16 cellular contexts compared by ENCODE assay signal in genomic region chr12:22190-22529, GRCh38. TPM values are rescaled to one million over a fixed set of nuclear protein-coding genes. Genes with fewer than 3 reads are reported as not detected.
DNase-seq lines count a peak whose midpoint lies in the region; ATAC-seq and TF ChIP-seq lines count a peak whose summit lies in the region.
"Had no signal": no experiment of that assay in that cellular context is flagged by ENCODE, and none has a peak within 500 bp of the region (broad histone marks: within the 10 kb centered on the region; RNA-seq: fewer than 3 reads in every experiment).

No MANE protein-coding gene starts in this region.

- H3K27ac ChIP-seq in CD4-positive, CD25-positive, alpha-beta regulatory T cell (ENCODE audit: insufficient read depth, low read length, poor library complexity, severe bottlenecking): no peak overlapping the region
- H3K27ac ChIP-seq in colonic mucosa: no peak overlapping the region
- H3K27ac ChIP-seq: breast epithelium, esophagus muscularis mucosa, Peyer's patch had no signal

- peak in 1 of 3 donors; percentile 23 for DNase-seq in CD4-positive, CD25-positive, alpha-beta regulatory T cell
- DNase-seq in activated CD8-positive, alpha-beta T cell treated with anti-CD3 and anti-CD28 coated beads, Interleukin-2, amount 10 ng/mL, durations not matched to agents 7 days and 5 days: no peak
- no peak for DNase-seq in left lobe of liver (ENCODE audit: low spot score)
- no peak for DNase-seq in superior temporal gyrus (ENCODE audit: extremely low spot score)
- no peak for DNase-seq in HCEC 1CT
- no peak for DNase-seq in colonic mucosa
- DNase-seq: activated T-cell treated with anti-CD3 and anti-CD28 coated beads, Interleukin-2, amount 50 U/mL, for 4 hours; Kasumi-1; naive B cell; NCI-H2171; Peyer's patch had no signal

- H3K27me3 ChIP-seq in CD4-positive, CD25-positive, alpha-beta regulatory T cell (ENCODE audit: control insufficient read depth, insufficient read depth, low read length): no peaks in the 10 kb centered on the region
- H3K27me3 ChIP-seq in colonic mucosa: no peaks in the 10 kb centered on the region
- H3K27me3 ChIP-seq: breast epithelium, esophagus muscularis mucosa, Peyer's patch had no signal

- POLR2A ChIA-PET in activated CD8-positive, alpha-beta T cell treated with anti-CD3 and anti-CD28 coated beads, Interleukin-2, amount 10 ng/mL, durations not matched to agents 7 days and 5 days (lab: Charles Lee): no interaction called here

- no peak for TF ChIP-seq CTCF in colonic mucosa (IDR thresholded peaks at IDR 0.05)

- no peak for ATAC-seq in CD4-positive, CD25-positive, alpha-beta regulatory T cell (ENCODE audit: low read depth in 2 of 2)
- ATAC-seq in GM19023 (IDR thresholded peaks at IDR 0.05; ENCODE audit: unreplicated experiment) (peak; percentile 25), left lobe of liver (peak; percentile 50), HG03025 (IDR thresholded peaks at IDR 0.05; ENCODE audit: low FRiP score, unreplicated experiment) (no peak)
- ATAC-seq in activated CD8-positive, alpha-beta T cell treated with anti-CD3 and anti-CD28 coated beads, Interleukin-2, amount 10 ng/mL, durations not matched to agents 7 days and 5 days: no peak

- intact Hi-C loops in colonic mucosa (cut with DNase I): no loop called here

- peak overlapping the region in 1 of 4 donors; percentile 25 for H3K4me3 Mint-ChIP-seq in CD4-positive, CD25-positive, alpha-beta regulatory T cell
- H3K4me3 Mint-ChIP-seq in activated CD8-positive, alpha-beta T cell treated with anti-CD3 and anti-CD28 coated beads, Interleukin-2, amount 10 ng/mL, durations not matched to agents 7 days and 5 days: no peak overlapping the region
- H3K4me3 Mint-ChIP-seq: activated T-cell treated with anti-CD3 and anti-CD28 coated beads, Interleukin-2, amount 50 U/mL, for 4 hours had no signal

- H3K4me1 ChIP-seq in CD4-positive, CD25-positive, alpha-beta regulatory T cell (ENCODE audit: control insufficient read depth, insufficient read depth, low read length, poor library complexity, severe bottlenecking): no peaks in the 10 kb centered on the region
- H3K4me1 ChIP-seq in colonic mucosa: no peaks in the 10 kb centered on the region
- H3K4me1 ChIP-seq: breast epithelium, Peyer's patch had no signal

- H3K27ac Mint-ChIP-seq in CD4-positive, CD25-positive, alpha-beta regulatory T cell: peak overlapping the region in 2 of 3 donors; percentile 46 to 79
- peak overlapping the region; percentile 54 for H3K27ac Mint-ChIP-seq in activated CD8-positive, alpha-beta T cell treated with anti-CD3 and anti-CD28 coated beads, Interleukin-2, amount 10 ng/mL, durations not matched to agents 7 days and 5 days

- H3K36me3 Mint-ChIP-seq in CD4-positive, CD25-positive, alpha-beta regulatory T cell: peaks cover 18% of the 10 kb centered on the region
- H3K36me3 Mint-ChIP-seq in activated CD8-positive, alpha-beta T cell treated with anti-CD3 and anti-CD28 coated beads, Interleukin-2, amount 10 ng/mL, durations not matched to agents 7 days and 5 days (ENCODE audit: low read depth): peaks cover 7% of the 10 kb centered on the region

- H3K9me3 Mint-ChIP-seq in CD4-positive, CD25-positive, alpha-beta regulatory T cell: no peaks in the 10 kb centered on the region
- no peaks in the 10 kb centered on the region for H3K9me3 Mint-ChIP-seq in activated CD8-positive, alpha-beta T cell treated with anti-CD3 and anti-CD28 coated beads, Interleukin-2, amount 10 ng/mL, durations not matched to agents 7 days and 5 days (ENCODE audit: insufficient read depth)
- H3K9me3 Mint-ChIP-seq: activated T-cell treated with anti-CD3 and anti-CD28 coated beads, Interleukin-2, amount 50 U/mL, for 4 hours; naive B cell had no signal

- H3K9me3 ChIP-seq in CD4-positive, CD25-positive, alpha-beta regulatory T cell (ENCODE audit: control insufficient read depth in 2 of 2, low read length in 2 of 2): no peaks in the 10 kb centered on the region
- no peaks in the 10 kb centered on the region for H3K9me3 ChIP-seq in colonic mucosa
- H3K9me3 ChIP-seq: breast epithelium, esophagus muscularis mucosa, Peyer's patch had no signal

- peaks cover 0 to 19% (median 5%) of the 10 kb centered on the region in 4 donors for H3K4me1 Mint-ChIP-seq in CD4-positive, CD25-positive, alpha-beta regulatory T cell
- H3K4me1 Mint-ChIP-seq in activated CD8-positive, alpha-beta T cell treated with anti-CD3 and anti-CD28 coated beads, Interleukin-2, amount 10 ng/mL, durations not matched to agents 7 days and 5 days (ENCODE audit: low read depth): peaks cover 15% of the 10 kb centered on the region

- no peak overlapping the region for H3K9ac ChIP-seq in colonic mucosa (ENCODE audit: low read depth in 2 of 2, low read length in 2 of 2)

- no peak overlapping the region for H3K4me3 ChIP-seq in CD4-positive, CD25-positive, alpha-beta regulatory T cell (ENCODE audit: low read depth, low read length)
- H3K4me3 ChIP-seq in colonic mucosa: no peak overlapping the region
- H3K4me3 ChIP-seq: breast epithelium, esophagus muscularis mucosa, Peyer's patch, smooth muscle cell had no signal

- CTCF ChIA-PET in activated CD8-positive, alpha-beta T cell treated with anti-CD3 and anti-CD28 coated beads, Interleukin-2, amount 10 ng/mL, durations not matched to agents 7 days and 5 days (lab: Charles Lee): no interaction called here

- peaks cover 21% of the 10 kb centered on the region for H3K36me3 ChIP-seq in CD4-positive, CD25-positive, alpha-beta regulatory T cell (ENCODE audit: control insufficient read depth, insufficient read depth, low read length)
- H3K36me3 ChIP-seq in colonic mucosa: no peaks in the 10 kb centered on the region
- H3K36me3 ChIP-seq: breast epithelium had no signal

- H3K27me3 Mint-ChIP-seq in CD4-positive, CD25-positive, alpha-beta regulatory T cell: no peaks in the 10 kb centered on the region
- H3K27me3 Mint-ChIP-seq in activated CD8-positive, alpha-beta T cell treated with anti-CD3 and anti-CD28 coated beads, Interleukin-2, amount 10 ng/mL, durations not matched to agents 7 days and 5 days (ENCODE audit: low read depth): no peaks in the 10 kb centered on the region
- H3K27me3 Mint-ChIP-seq: naive B cell had no signal

RNA-seq across cellular contexts. Expression of gene IQSEC3, which starts 44.4 kb away (rescaled TPM):
- total RNA-seq in CD4-positive, CD25-positive, alpha-beta regulatory T cell: 0.05 TPM
- polyA plus RNA-seq in CD4-positive, CD25-positive, alpha-beta regulatory T cell: under 1 TPM in 1 of 4 donors, not detected in 3; 0.15 TPM
- 1 to 10 TPM; 1.7 to 2.6 TPM for total RNA-seq in activated CD8-positive, alpha-beta T cell treated with anti-CD3 and anti-CD28 coated beads, Interleukin-2, amount 10 ng/mL, durations not matched to agents 7 days and 5 days
- total RNA-seq in left lobe of liver: 0.70 TPM
- under 1 TPM in 1 of 2 donors, not detected in 1; 0.16 TPM for total RNA-seq in colonic mucosa

Comparison
In these comparisons a context has a peak if more than half of its experiments do, and no peak if none do; other contexts are left out.
1. ATAC-seq: peak in GM19023 (single experiment) and left lobe of liver (single experiment); none in CD4-positive, CD25-positive, alpha-beta regulatory T cell (0 of 2), activated CD8-positive, alpha-beta T cell treated with anti-CD3 and anti-CD28 coated beads, Interleukin-2, amount 10 ng/mL, durations not matched to agents 7 days and 5 days (single experiment) and HG03025 (single experiment).